Comparison of ENCODE assay signal across 24 cellular contexts in the genomic region with DNA sequence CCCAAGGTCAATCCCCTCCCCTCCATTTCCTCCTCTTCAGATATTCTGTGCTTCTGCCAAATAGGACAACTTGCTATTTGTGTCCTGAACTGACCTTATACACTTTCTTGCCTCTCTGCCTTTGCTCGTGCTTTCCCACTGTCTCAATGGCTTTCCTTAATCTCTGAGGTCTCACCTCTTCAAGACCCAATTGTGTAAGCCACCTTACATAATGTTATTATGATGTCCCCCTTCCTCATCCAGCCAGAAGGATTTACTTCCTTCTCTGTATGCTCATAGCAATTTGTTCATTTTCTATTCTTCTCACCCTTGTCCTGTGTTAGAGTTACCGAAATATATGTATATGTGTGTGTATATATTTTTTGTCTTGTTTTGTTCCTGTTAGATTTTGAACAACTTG. TPM values are rescaled to one million over a fixed set of nuclear protein-coding genes. Genes with fewer than 3 reads are reported as not detected.
DNase-seq lines count a peak whose midpoint lies in the region; ATAC-seq and TF ChIP-seq lines count a peak whose summit lies in the region.
"Had no signal": no experiment of that assay in that cellular context is flagged by ENCODE, and none has a peak within 500 bp of the region (broad histone marks: within the 10 kb centered on the region; RNA-seq: fewer than 3 reads in every experiment).

No MANE protein-coding gene starts in this region.

- DNase-seq in HL-60 (ENCODE audit: low read depth in 1 of 2, low spot score in 1 of 2): peak; percentile 76 to 77
- DNase-seq in NB4 (ENCODE audit: low read depth): peak; percentile 82
- DNase-seq in SKM-1 treated with dmso at 0.1 percent for 144 hours (lab: John Stamatoyannopoulos, UW; ENCODE audit: unreplicated experiment): peak; percentile 91
- DNase-seq in stimulated activated naive CD4-positive, alpha-beta T cell (lab: John Stamatoyannopoulos, UW): no peak
- no peak for DNase-seq in BE2C
- DNase-seq: Calu3; CD8-positive, alpha-beta memory T cell; DMS153; GOT3; KG1; NCI-H1048; NCI-H1436; NCI-H1930; NCI-H2227 treated with DMSO at 0.1 percent for 48 hours; NCI-H510A; NCI-H748 treated with DMSO at 0.1 percent for 48 hours; PC-9; RPMI8226; SHP77 treated with DMSO at 0.1 percent for 48 hours had no signal

- H3K4me1 ChIP-seq in BE2C: no peaks in the 10 kb centered on the region

- no peak overlapping the region for H3K4me3 ChIP-seq in HL-60 (replicated peaks; ENCODE audit: insufficient read depth, low read length)
- no peak overlapping the region for H3K4me3 ChIP-seq in NB4 (ENCODE audit: low read depth, low read length)
- no peak overlapping the region for H3K4me3 ChIP-seq in BE2C (ENCODE audit: low read depth, low read length)
- H3K4me3 ChIP-seq: BLaER1 treated with 17β-estradiol and CSF1 and Interleukin-3, amounts not matched to agents 10 nM and 100 nM; PC-9 had no signal

- TF ChIP-seq CTCF in HL-60 (IDR thresholded peaks at IDR 0.05; ENCODE audit: insufficient read depth, low read length) (no peak), NB4 (IDR thresholded peaks at IDR 0.05; ENCODE audit: low read depth, low read length) (no peak), BE2C (IDR thresholded peaks at IDR 0.05; ENCODE audit: low read depth, low read length) (no peak)

- H3K27ac ChIP-seq in HL-60 (replicated peaks): peak overlapping the region; percentile 40
- H3K27ac ChIP-seq: PC-9 had no signal

- no peaks in the 10 kb centered on the region for H3K27me3 ChIP-seq in HL-60 (ENCODE audit: insufficient read depth, poor library complexity, severe bottlenecking)
- H3K27me3 ChIP-seq in BE2C: no peaks in the 10 kb centered on the region
- H3K27me3 ChIP-seq: BLaER1 treated with 17β-estradiol and CSF1 and Interleukin-3, amounts not matched to agents 10 nM and 100 nM had no signal

- ATAC-seq in GM21529 (IDR thresholded peaks at IDR 0.05; ENCODE audit: unreplicated experiment): no peak
- ATAC-seq in GM21619 (IDR thresholded peaks at IDR 0.05; ENCODE audit: unreplicated experiment): no peak
- ATAC-seq: HCT116, SK-N-SH treated with all-trans-retinoic acid at 6 μM for 48 hours had no signal

- H3K36me3 ChIP-seq in BE2C: no peaks in the 10 kb centered on the region
- H3K36me3 ChIP-seq: BLaER1 treated with 17β-estradiol and CSF1 and Interleukin-3, amounts not matched to agents 10 nM and 100 nM had no signal

- no peaks in the 10 kb centered on the region for H3K9me3 ChIP-seq in BE2C

- no peak for TF ChIP-seq POLR2A in NB4 (IDR thresholded peaks at IDR 0.05; ENCODE audit: extremely low read depth, insufficient read length)

RNA-seq across cellular contexts. Expression of gene DARS1, which starts 26.9 kb away (rescaled TPM):
- polyA plus RNA-seq in BE2C (2012; ENCODE audit: insufficient read depth, insufficient read length, low read depth): 68.1 TPM

Comparison
In these comparisons a context has a peak if more than half of its experiments do, and no peak if none do; other contexts are left out.
1. DNase-seq: peak in HL-60 (2 of 2), NB4 (single experiment) and SKM-1 treated with dmso at 0.1 percent for 144 hours (single experiment); none in stimulated activated naive CD4-positive, alpha-beta T cell (0 of 6) and BE2C (single experiment).